ENCODE assay signal across 1 cellular context in genomic region chr11:59142530-59143507, GRCh38.
TF ChIP-seq lines count a peak whose summit lies in the region.

FAM111A (plus strand) TSS chr11:59142856; CDS start chr11:59148873, 6,017 bp downstream.

TF ChIP-seq in HEK293, 187 proteins besides CTCF, POLR2A, EP300 and RAD21 (continued from another document and continues in another):
- TF ChIP-seq ZNF423 (tag by site-specific recombination; IDR thresholded peaks at IDR 0.05) (no peak), KLF17 (tag by site-specific recombination; IDR thresholded peaks at IDR 0.05) (no peak), ZBTB6 (tag by site-specific recombination; IDR thresholded peaks at IDR 0.05) (no peak), ZNF473 (tag by site-specific recombination; IDR thresholded peaks at IDR 0.05) (no peak), ZNF544 (tag by site-specific recombination; IDR thresholded peaks at IDR 0.05) (no peak), ZNF175 (tag by site-specific recombination; IDR thresholded peaks at IDR 0.05) (no peak), HOXA7 (CRISPR knock-in tag; IDR thresholded peaks at IDR 0.05; ENCODE audit: borderline replicate concordance) (no peak), ZNF555 (tag by site-specific recombination; conservative IDR thresholded peaks at IDR 0.05) (no peak), ZSCAN30 (tag by site-specific recombination; IDR thresholded peaks at IDR 0.05) (no peak), ZNF354C (tag by site-specific recombination; IDR thresholded peaks at IDR 0.05; ENCODE audit: borderline replicate concordance, low read depth) (no peak), PRDM6 (tag by site-specific recombination; IDR thresholded peaks at IDR 0.05) (no peak), ZNF155 (tag by site-specific recombination; IDR thresholded peaks at IDR 0.05) (no peak), BCL11B (tag by site-specific recombination; IDR thresholded peaks at IDR 0.05; ENCODE audit: low read depth) (no peak), ZNF704 (tag by site-specific recombination; IDR thresholded peaks at IDR 0.05) (no peak), ZBTB20 (tag by site-specific recombination; IDR thresholded peaks at IDR 0.05) (peak; percentile 48; the same call in 1 of the 2 replicates), ZNF26 (tag by site-specific recombination; IDR thresholded peaks at IDR 0.05) (no peak), ZNF558 (tag by site-specific recombination; IDR thresholded peaks at IDR 0.05) (no peak; the same call in 1 of the 2 replicates), ZNF664 (tag by site-specific recombination; IDR thresholded peaks at IDR 0.05) (no peak), FEZF1 (tag by site-specific recombination; IDR thresholded peaks at IDR 0.05) (no peak; the same call in 1 of the 2 replicates), ZBTB8A (tag by site-specific recombination; IDR thresholded peaks at IDR 0.05) (peak; percentile 41; the same call in 1 of the 2 replicates), ZSCAN18 (tag by site-specific recombination; IDR thresholded peaks at IDR 0.05) (no peak), PATZ1 (tag by site-specific recombination; IDR thresholded peaks at IDR 0.05) (peak; percentile 78), ZNF449 (tag by site-specific recombination; IDR thresholded peaks at IDR 0.05) (no peak; the same call in 1 of the 2 replicates), ZBTB48 (tag by site-specific recombination; IDR thresholded peaks at IDR 0.05) (peak; percentile 94), ZNF174 (tag by site-specific recombination; IDR thresholded peaks at IDR 0.05) (no peak), GLI4 (tag by site-specific recombination; IDR thresholded peaks at IDR 0.05) (no peak), ZNF138 (tag by site-specific recombination; IDR thresholded peaks at IDR 0.05; ENCODE audit: borderline replicate concordance) (no peak), ZNF624 (tag by site-specific recombination; IDR thresholded peaks at IDR 0.05) (no peak), BCL11A (tag by site-specific recombination; IDR thresholded peaks at IDR 0.05; ENCODE audit: low read depth) (no peak), ZNF48 (tag by site-specific recombination; IDR thresholded peaks at IDR 0.05) (no peak), ZNF596 (tag by site-specific recombination; IDR thresholded peaks at IDR 0.05) (no peak), GLI2 (tag by site-specific recombination; IDR thresholded peaks at IDR 0.05; ENCODE audit: borderline replicate concordance, low read depth) (no peak), ZNF585B (tag by site-specific recombination; IDR thresholded peaks at IDR 0.05) (no peak), ZBTB1 (tag by site-specific recombination; IDR thresholded peaks at IDR 0.05) (no peak), ZNF660 (tag by site-specific recombination; IDR thresholded peaks at IDR 0.05) (no peak; the same call in 1 of the 2 replicates), ZNF510 (tag by site-specific recombination; IDR thresholded peaks at IDR 0.05; ENCODE audit: insufficient replicate concordance) (no peak), BCL6B (tag by site-specific recombination; IDR thresholded peaks at IDR 0.05) (no peak), ZNF157 (tag by site-specific recombination; IDR thresholded peaks at IDR 0.05) (no peak), ZNF654 (tag by site-specific recombination; IDR thresholded peaks at IDR 0.05; ENCODE audit: low read depth) (no peak), ZNF112 (tag by site-specific recombination; IDR thresholded peaks at IDR 0.05) (no peak), ZNF561 (tag by site-specific recombination; IDR thresholded peaks at IDR 0.05; ENCODE audit: borderline replicate concordance) (no peak), EGR2 (tag by site-specific recombination; IDR thresholded peaks at IDR 0.05; ENCODE audit: low read depth) (peak; percentile 87), AEBP2 (tag by site-specific recombination; IDR thresholded peaks at IDR 0.05; ENCODE audit: borderline replicate concordance) (no peak), ZNF274 (IDR thresholded peaks at IDR 0.05; ENCODE audit: low read length) (no peak), ZNF274 (tag by site-specific recombination; IDR thresholded peaks at IDR 0.05; ENCODE audit: borderline replicate concordance) (no peak), HIC1 (tag by site-specific recombination; IDR thresholded peaks at IDR 0.05) (no peak), REPIN1 (tag by site-specific recombination; IDR thresholded peaks at IDR 0.05; ENCODE audit: low read depth) (no peak), HOXC10 (CRISPR knock-in tag; IDR thresholded peaks at IDR 0.05) (no peak), ZNF211 (tag by site-specific recombination; IDR thresholded peaks at IDR 0.05; ENCODE audit: low read depth) (no peak)
